In genomic region chr17:78748730-78749317, GRCh38 we compare ENCODE assay signal across 9 cellular contexts. TPM values are rescaled to one million over a fixed set of nuclear protein-coding genes. Genes with fewer than 3 reads are reported as not detected.
A peak's percentile ranks its signal among the peaks of the same experiment; 100 is the strongest.
DNase-seq lines count a peak whose midpoint lies in the region; ATAC-seq and TF ChIP-seq lines count a peak whose summit lies in the region.
"Had no signal": no experiment of that assay in that cellular context is flagged by ENCODE, and none has a peak within 500 bp of the region (broad histone marks: within the 10 kb centered on the region; RNA-seq: fewer than 3 reads in every experiment).

No MANE protein-coding gene starts in this region.

- 56 to 67% methylated on average over 1 to 8 of the region's 8 CpGs for WGBS in transverse colon (ENCODE audit: low coverage in 1 of 2), 2 donors

- H3K36me3 ChIP-seq in transverse colon: no peaks in the 10 kb centered on the region

- H3K27me3 ChIP-seq in transverse colon: no peaks in the 10 kb centered on the region

- H3K36me3 Mint-ChIP-seq in chondrocyte (ENCODE audit: low read depth) (no peaks in the 10 kb centered on the region), naive B cell (no peaks in the 10 kb centered on the region)

- H3K27me3 Mint-ChIP-seq in chondrocyte (ENCODE audit: low read depth): no peaks in the 10 kb centered on the region
- H3K27me3 Mint-ChIP-seq in naive B cell: no peaks in the 10 kb centered on the region

- TF ChIP-seq CTCF in chondrocyte (IDR thresholded peaks at IDR 0.05): no peak
- no peak for TF ChIP-seq CTCF in transverse colon (IDR thresholded peaks at IDR 0.05)

- TF ChIP-seq EP300 in transverse colon (IDR thresholded peaks at IDR 0.05; ENCODE audit: low read depth): no peak

- H3K4me3 ChIP-seq in transverse colon: peak overlapping the region in 1 of 4 donors; percentile 9

- H3K9me3 Mint-ChIP-seq in chondrocyte (ENCODE audit: low read depth): no peaks in the 10 kb centered on the region
- H3K9me3 Mint-ChIP-seq in naive B cell: no peaks in the 10 kb centered on the region
- H3K9me3 Mint-ChIP-seq: neural crest cell had no signal

- H3K27ac ChIP-seq in transverse colon: peak overlapping the region; percentile 51 to 75 (median 70)

- H3K4me3 Mint-ChIP-seq in chondrocyte (ENCODE audit: unreplicated experiment) (no peak overlapping the region), naive B cell (peak overlapping the region; percentile 60 to 89 (median 82))
- H3K4me3 Mint-ChIP-seq: neural crest cell had no signal

- no peak for TF ChIP-seq POLR2A in transverse colon (IDR thresholded peaks at IDR 0.05)

- intact Hi-C loops in transverse colon (cut with DNase I; ENCODE audit: low total_unique reads): loop anchor here (10.0 kb wide), 1 partner anchor 254 kb away; no protein-coding TSS in a partner anchor

- no peaks in the 10 kb centered on the region for H3K9me3 ChIP-seq in transverse colon

- ATAC-seq in HG03354 (IDR thresholded peaks at IDR 0.05; ENCODE audit: poor library complexity, severe bottlenecking, unreplicated experiment) (peak; percentile 55), naive B cell (ENCODE audit: low read depth in 2 of 2) (peak; percentile 95), HG02763 (IDR thresholded peaks at IDR 0.05; ENCODE audit: unreplicated experiment) (no peak)

- peak overlapping the region; percentile 69 for H3K27ac Mint-ChIP-seq in chondrocyte (ENCODE audit: unreplicated experiment)
- H3K27ac Mint-ChIP-seq in naive B cell: peak overlapping the region; percentile 91 to 99 (median 94)

- peak; percentile 80 for DNase-seq in GDM1 (lab: John Stamatoyannopoulos, UW)
- DNase-seq in activated CD4-positive, CD25-positive, alpha-beta regulatory T cell (lab: John Stamatoyannopoulos, UW): peak in 3 of 4 experiments; percentile 23 to 66 (median 63)
- DNase-seq in chondrocyte (ENCODE audit: low spot score): no peak
- DNase-seq in naive B cell: peak; percentile 70
- peak; percentile 68 for DNase-seq in transverse colon
- DNase-seq in ecto neural progenitor cell (ENCODE audit: low spot score): no peak

- in situ Hi-C loops in transverse colon (cut with MboI; ENCODE audit: low pct_ligation_motif_present in 1 of 4, low pct_unique_long_range_greater_than_20kb in 1 of 4, low sequenced_read_pairs in 3 of 4): no loop called here

- H3K4me1 ChIP-seq in transverse colon: peaks cover 7 to 65% (median 17%) of the 10 kb centered on the region in 4 donors

- H3K4me1 Mint-ChIP-seq in chondrocyte (ENCODE audit: low read depth) (peaks cover 48% of the 10 kb centered on the region), naive B cell (peaks cover 68 to 95% (median 87%) of the 10 kb centered on the region in 3 donors)

RNA-seq across cellular contexts. Expression of gene CYTH1, which starts 33.2 kb away (rescaled TPM):
- total RNA-seq in chondrocyte (79.2 to 155 TPM (median 80.8 TPM) in 3 replicates), transverse colon (100 to 1,000 TPM; 103 to 156 (median 142) TPM)
- 100 to 1,000 TPM; 165 to 235 (median 190) TPM for polyA plus RNA-seq in naive B cell (ENCODE audit: low read depth in 6 of 6)

Comparison
In these comparisons a context has a peak if more than half of its experiments do, and no peak if none do; other contexts are left out.
1. DNase-seq: peak in GDM1 (single experiment), activated CD4-positive, CD25-positive, alpha-beta regulatory T cell (3 of 4), naive B cell (single experiment) and transverse colon (single experiment); none in chondrocyte (single experiment) and ecto neural progenitor cell (single experiment).